In the genomic region with DNA sequence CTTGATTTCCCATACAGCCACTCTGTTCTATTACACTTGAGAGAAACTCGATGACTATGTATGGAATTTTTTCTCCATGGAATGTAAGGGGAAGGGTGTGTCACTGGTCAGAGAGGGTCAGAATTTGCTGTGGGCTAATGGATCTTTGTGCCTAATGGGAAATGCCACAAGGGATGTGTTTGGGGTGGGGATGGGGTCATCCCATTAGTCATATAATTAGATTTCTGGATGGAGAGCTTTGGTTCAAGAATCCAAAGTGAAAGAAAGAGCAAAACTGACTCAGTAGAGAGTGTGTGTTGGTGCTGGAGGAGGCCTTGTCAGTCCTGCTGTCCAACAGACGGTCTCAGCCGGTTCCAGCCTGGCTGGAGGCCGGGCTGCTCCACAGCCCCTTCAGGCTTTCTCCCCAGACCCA, we compare ENCODE assay signal across 10 cellular contexts.
DNase-seq lines count a peak whose midpoint lies in the region; ATAC-seq and TF ChIP-seq lines count a peak whose summit lies in the region.
"Had no signal": no experiment of that assay in that cellular context is flagged by ENCODE, and none has a peak within 500 bp of the region (broad histone marks: within the 10 kb centered on the region; RNA-seq: fewer than 3 reads in every experiment).

No MANE protein-coding gene starts in this region.

- no peak overlapping the region for H3K4me3 Mint-ChIP-seq in activated T-cell treated with anti-CD3 and anti-CD28 coated beads, Interleukin-2, amount 50 U/mL, for 4 hours

- no peak for ATAC-seq in heart left ventricle
- ATAC-seq in activated T-cell treated with anti-CD3 and anti-CD28 coated beads, Interleukin-2, amount 50 U/mL, for 4 hours: no peak

- DNase-seq in cardiac septum (ENCODE audit: low spot score) (peak; percentile 12), heart left ventricle (no peak), amniotic stem cell (lab: John Stamatoyannopoulos, UW) (peak; percentile 40), iris pigment epithelial cell (ENCODE audit: low read depth) (peak; percentile 75), vagina (ENCODE audit: extremely low spot score in 2 of 2) (no peak), HUDEP-2 (lab: John Stamatoyannopoulos, UW; ENCODE audit: unreplicated experiment in 76 of 76) (no peak), amygdala (lab: John Stamatoyannopoulos, UW) (no peak)
- no peak for DNase-seq in activated T-cell treated with anti-CD3 and anti-CD28 coated beads, Interleukin-2, amount 50 U/mL, for 4 hours
- DNase-seq: AML-193, stomach had no signal

- TF ChIP-seq POLR2A in heart left ventricle (IDR thresholded peaks at IDR 0.05) (no peak), vagina (IDR thresholded peaks at IDR 0.05) (no peak)

- H3K4me3 ChIP-seq in heart left ventricle (no peak overlapping the region), vagina (no peak overlapping the region)
- H3K4me3 ChIP-seq: stomach had no signal

- no peaks in the 10 kb centered on the region for H3K36me3 ChIP-seq in heart left ventricle
- H3K36me3 ChIP-seq in vagina: no peaks in the 10 kb centered on the region
- H3K36me3 ChIP-seq: stomach had no signal

- H3K27me3 ChIP-seq in heart left ventricle (no peaks in the 10 kb centered on the region), vagina (no peaks in the 10 kb centered on the region)
- H3K27me3 ChIP-seq: stomach had no signal

- H3K27me3 Mint-ChIP-seq in activated T-cell treated with anti-CD3 and anti-CD28 coated beads, Interleukin-2, amount 50 U/mL, for 4 hours (ENCODE audit: low read depth): peaks cover 16% of the 10 kb centered on the region

- 66 to 83% (median 71%) methylated on average over 4 of the region's 4 CpGs for WGBS in heart left ventricle, 4 donors

- no peaks in the 10 kb centered on the region for H3K36me3 Mint-ChIP-seq in activated T-cell treated with anti-CD3 and anti-CD28 coated beads, Interleukin-2, amount 50 U/mL, for 4 hours (ENCODE audit: insufficient read depth)

- no peaks in the 10 kb centered on the region for H3K4me1 Mint-ChIP-seq in activated T-cell treated with anti-CD3 and anti-CD28 coated beads, Interleukin-2, amount 50 U/mL, for 4 hours (ENCODE audit: low read depth)

- H3K4me1 ChIP-seq in heart left ventricle: peaks cover 0 to 44% (median 12%) of the 10 kb centered on the region in 12 donors
- peaks cover 28% of the 10 kb centered on the region for H3K4me1 ChIP-seq in vagina

- intact Hi-C loops in cardiac septum (cut with DNase I) (no loop called here), heart left ventricle (cut with DNase I) (loop anchor here in 2 of 10 donors (10.0 kb wide), 1 partner anchor 272 kb away; no protein-coding TSS in a partner anchor), vagina (cut with DNase I) (no loop called here)

- TF ChIP-seq CTCF in heart left ventricle (IDR thresholded peaks at IDR 0.05) (no peak), vagina (IDR thresholded peaks at IDR 0.05) (no peak)

- no peaks in the 10 kb centered on the region for H3K9me3 ChIP-seq in heart left ventricle
- H3K9me3 ChIP-seq in vagina: no peaks in the 10 kb centered on the region
- H3K9me3 ChIP-seq: stomach had no signal

- no peaks in the 10 kb centered on the region for H3K9me3 Mint-ChIP-seq in activated T-cell treated with anti-CD3 and anti-CD28 coated beads, Interleukin-2, amount 50 U/mL, for 4 hours

- H3K27ac ChIP-seq in heart left ventricle (peak overlapping the region in 6 of 12 donors; percentile 7 to 64 (median 31)), vagina (peak overlapping the region; percentile 58)

Comparison
In these comparisons a context has a peak if more than half of its experiments do, and no peak if none do; other contexts are left out.
1. DNase-seq: peak in cardiac septum (single experiment), amniotic stem cell (single experiment) and iris pigment epithelial cell (single experiment); none in heart left ventricle (0 of 5), vagina (0 of 2), HUDEP-2 (0 of 76), activated T-cell treated with anti-CD3 and anti-CD28 coated beads, Interleukin-2, amount 50 U/mL, for 4 hours (single experiment) and amygdala (0 of 56).